20 cellular contexts compared by ENCODE assay signal in the genomic region with DNA sequence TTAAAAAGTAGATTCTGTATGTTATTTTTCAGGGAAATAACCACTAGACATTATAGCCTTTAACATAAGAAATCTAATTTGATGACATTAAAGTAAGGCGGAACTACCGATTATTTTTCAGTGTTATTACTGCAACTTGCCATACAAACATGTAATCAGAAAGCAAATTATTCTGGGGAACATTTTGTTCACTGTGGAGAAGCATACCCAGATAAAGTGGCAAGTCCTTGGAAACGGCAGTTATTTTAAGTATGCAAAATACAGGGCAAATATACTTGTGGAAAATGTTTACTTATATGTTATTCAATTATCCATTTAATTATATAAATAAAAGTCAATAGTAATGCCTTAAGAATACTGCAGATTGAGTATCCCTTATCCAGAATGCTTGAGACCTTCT.
A peak's percentile ranks its signal among the peaks of the same experiment; 100 is the strongest.
DNase-seq lines count a peak whose midpoint lies in the region; ATAC-seq, FAIRE-seq and TF ChIP-seq lines count a peak whose summit lies in the region.
"Had no signal": no experiment of that assay in that cellular context is flagged by ENCODE, and none has a peak within 500 bp of the region (broad histone marks: within the 10 kb centered on the region; RNA-seq: fewer than 3 reads in every experiment).

No MANE protein-coding gene starts in this region.

- peak in 2 of 4 donors; percentile 17 to 72 for ATAC-seq in heart left ventricle
- ATAC-seq in left cardiac atrium, result no peak
- ATAC-seq in GM21723 (IDR thresholded peaks at IDR 0.05; ENCODE audit: unreplicated experiment), result no peak
- no peak for ATAC-seq in esophagus mucosa

- no peak overlapping the region for H3K4me3 ChIP-seq in heart left ventricle
- H3K4me3 ChIP-seq in coronary artery, result no peak overlapping the region
- no peak overlapping the region for H3K4me3 ChIP-seq in tibial artery

- peaks cover 0 to 50% (median 24%) of the 10 kb centered on the region in 12 donors for H3K4me1 ChIP-seq in heart left ventricle
- H3K4me1 ChIP-seq in tibial artery, result peaks cover 0 to 96% (median 34%) of the 10 kb centered on the region in 4 donors
- H3K4me1 ChIP-seq: BE2C had no signal

- intact Hi-C loops in heart left ventricle (cut with DNase I), result loop anchor here in 2 of 10 donors (5.0 to 10.0 kb wide), 2 partner anchors 58 to 66 kb away; no protein-coding TSS in a partner anchor
- intact Hi-C loops in left cardiac atrium (cut with DNase I), result loop anchor here in 1 of 2 donors (5.0 kb wide), 1 partner anchor 73 kb away; the partner anchor contains the start of gene FERMT2
- intact Hi-C loops in tibial artery (cut with DNase I; ENCODE audit: low total_unique reads), result no loop called here

- H3K27me3 ChIP-seq in heart left ventricle, result no peaks in the 10 kb centered on the region
- no peaks in the 10 kb centered on the region for H3K27me3 ChIP-seq in tibial artery
- H3K27me3 ChIP-seq: BE2C had no signal

- H3K9me3 ChIP-seq in heart left ventricle (no peaks in the 10 kb centered on the region), tibial artery (no peaks in the 10 kb centered on the region)
- H3K9me3 ChIP-seq: BE2C had no signal

- no peak for TF ChIP-seq CTCF in heart left ventricle (IDR thresholded peaks at IDR 0.05)
- no peak for TF ChIP-seq CTCF in coronary artery (IDR thresholded peaks at IDR 0.05)
- no peak for TF ChIP-seq CTCF in tibial artery (IDR thresholded peaks at IDR 0.05)

- 62 to 77% (median 69%) methylated on average over 3 of the region's 3 CpGs for WGBS in heart left ventricle, 4 donors

- DNase-seq in heart left ventricle (no peak), left cardiac atrium (no peak), HTR-8/SVneo (ENCODE audit: insufficient read length, low spot score) (no peak), coronary artery (ENCODE audit: low spot score) (no peak), tibial artery (no peak)
- DNase-seq: 8988T; BE2C; CD4-positive, alpha-beta memory T cell; COR-L47; DMS153; DMS79 treated with DMSO at 0.1 percent for 48 hours; EL; H7 had no signal

- peak; percentile 16 for FAIRE-seq in HTR-8/SVneo (lab: Jason Lieb, UNC)
- FAIRE-seq: D721Med, GM12892, GM19239 had no signal

- TF ChIP-seq POLR2A in heart left ventricle (IDR thresholded peaks at IDR 0.05), result no peak

- H3K36me3 ChIP-seq in heart left ventricle, result peaks cover 0 to 85% (median 50%) of the 10 kb centered on the region in 9 donors
- H3K36me3 ChIP-seq in tibial artery, result peaks cover 14 to 23% (median 15%) of the 10 kb centered on the region in 3 donors

- H3K27ac ChIP-seq in heart left ventricle (peak overlapping the region in 11 of 12 donors; percentile 2 to 67 (median 42)), coronary artery (peak overlapping the region; percentile 53 to 63), tibial artery (peak overlapping the region; percentile 43 to 70)
- H3K27ac ChIP-seq: C4-2B, HL-60 had no signal
